Comparison of ENCODE assay signal across 1 cellular context in the genomic region with DNA sequence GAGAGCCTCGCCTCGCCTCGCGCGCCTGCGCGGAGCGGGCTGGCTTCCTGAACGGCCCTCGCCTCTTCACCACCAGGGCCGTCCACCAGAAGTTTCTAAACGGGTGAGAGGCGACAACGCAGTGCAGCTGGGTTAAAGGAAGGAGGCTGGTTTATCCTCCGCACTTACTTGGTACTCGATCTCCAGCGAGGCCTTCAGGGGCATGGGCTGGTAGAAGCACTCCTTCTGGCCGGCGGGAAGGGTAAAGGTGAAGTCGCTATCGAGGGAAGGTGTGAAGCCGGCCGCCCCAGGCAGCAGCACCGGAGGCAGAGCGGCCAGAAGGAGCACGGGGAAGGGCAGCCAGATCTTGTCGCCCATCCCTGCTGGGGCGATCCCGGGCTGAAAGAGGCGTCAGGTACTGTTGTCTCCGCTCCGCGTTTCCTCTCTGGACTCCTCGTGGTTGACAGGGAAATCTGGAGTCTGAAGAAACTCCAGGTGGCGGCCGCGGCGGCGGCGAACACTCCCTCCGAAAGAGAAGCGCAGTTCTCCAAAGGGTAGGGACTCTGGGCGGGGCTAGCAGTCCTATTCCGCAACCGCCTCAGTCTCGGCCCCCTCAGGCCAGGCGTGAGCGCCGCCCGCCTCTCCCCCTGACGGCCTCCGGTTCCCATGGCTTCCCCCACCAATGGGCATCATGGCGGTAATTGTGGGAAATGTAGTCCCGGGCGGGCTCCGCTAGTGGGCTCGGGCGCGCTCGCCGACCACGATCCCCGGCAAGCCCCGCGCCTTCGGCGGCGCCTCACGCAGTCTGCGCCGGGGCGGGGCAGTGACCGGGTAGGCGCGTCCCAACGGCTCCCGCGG.
A peak's percentile ranks its signal among the peaks of the same experiment; 100 is the strongest.
TF ChIP-seq lines count a peak whose summit lies in the region.

Gene TMED5, minus strand, starts transcription at position 528 of the 837 bp plus-strand sequence. Its CDS starts 171 bp downstream, at position 357.

TF ChIP-seq in K562, 482 proteins besides CTCF, POLR2A, EP300 and RAD21 (continued from another document and continues in another):
- TF ChIP-seq AFF4 (CRISPR knock-in tag; IDR thresholded peaks at IDR 0.05): peak; percentile 91
- TF ChIP-seq PKNOX1 (IDR thresholded peaks at IDR 0.05): no peak
- TF ChIP-seq POLR3A (IDR thresholded peaks at IDR 0.05; ENCODE audit: borderline replicate concordance, extremely low read depth, insufficient read depth, insufficient read length): no peak
- TF ChIP-seq TFAP4 (CRISPR knock-in tag; IDR thresholded peaks at IDR 0.05; ENCODE audit: borderline replicate concordance): peak; percentile 83
- TF ChIP-seq CREBBP (IDR thresholded peaks at IDR 0.05; ENCODE audit: low read depth, low read length): no peak
- TF ChIP-seq ZNF239 (CRISPR knock-in tag; IDR thresholded peaks at IDR 0.05): no peak
- TF ChIP-seq GTF2F1 (IDR thresholded peaks at IDR 0.05; ENCODE audit: low read depth, low read length): no peak
- peak; percentile 72; the same call in 1 of the 2 replicates for TF ChIP-seq GABPB1 (CRISPR knock-in tag; IDR thresholded peaks at IDR 0.05)
- TF ChIP-seq WHSC1 (IDR thresholded peaks at IDR 0.05; ENCODE audit: low read length): no peak
- TF ChIP-seq NFIX (CRISPR knock-in tag; IDR thresholded peaks at IDR 0.05; ENCODE audit: low read depth): no peak
- TF ChIP-seq PHB (CRISPR knock-in tag; IDR thresholded peaks at IDR 0.05): no peak
- peak; percentile 71; the same call in 1 of the 2 replicates for TF ChIP-seq E2F1 (CRISPR knock-in tag; IDR thresholded peaks at IDR 0.05)
- no peak for TF ChIP-seq TCF3 (CRISPR knock-in tag; IDR thresholded peaks at IDR 0.05)
- TF ChIP-seq, protein P1, sequence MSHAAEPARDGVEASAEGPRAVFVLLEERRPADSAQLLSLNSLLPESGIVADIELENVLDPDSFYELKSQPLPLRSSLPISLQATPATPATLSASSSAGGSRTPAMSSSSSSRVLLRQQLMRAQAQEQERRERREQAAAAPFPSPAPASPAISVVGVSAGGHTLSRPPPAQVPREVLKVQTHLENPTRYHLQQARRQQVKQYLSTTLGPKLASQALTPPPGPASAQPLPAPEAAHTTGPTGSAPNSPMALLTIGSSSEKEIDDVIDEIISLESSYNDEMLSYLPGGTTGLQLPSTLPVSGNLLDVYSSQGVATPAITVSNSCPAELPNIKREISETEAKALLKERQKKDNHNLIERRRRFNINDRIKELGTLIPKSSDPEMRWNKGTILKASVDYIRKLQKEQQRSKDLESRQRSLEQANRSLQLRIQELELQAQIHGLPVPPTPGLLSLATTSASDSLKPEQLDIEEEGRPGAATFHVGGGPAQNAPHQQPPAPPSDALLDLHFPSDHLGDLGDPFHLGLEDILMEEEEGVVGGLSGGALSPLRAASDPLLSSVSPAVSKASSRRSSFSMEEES (CRISPR knock-in tag; IDR thresholded peaks at IDR 0.05): no peak
- peak; percentile 90 for TF ChIP-seq CREB1 (IDR thresholded peaks at IDR 0.05)
- peak; percentile 86 for TF ChIP-seq CREB1 (CRISPR knock-in tag; IDR thresholded peaks at IDR 0.05)
- no peak for TF ChIP-seq MCM5 (IDR thresholded peaks at IDR 0.05; ENCODE audit: low read depth)
- TF ChIP-seq BHLHE40 (IDR thresholded peaks at IDR 0.05; ENCODE audit: low read length): peak; percentile 48; the same call in 1 of the 2 replicates
- TF ChIP-seq, protein P2, sequence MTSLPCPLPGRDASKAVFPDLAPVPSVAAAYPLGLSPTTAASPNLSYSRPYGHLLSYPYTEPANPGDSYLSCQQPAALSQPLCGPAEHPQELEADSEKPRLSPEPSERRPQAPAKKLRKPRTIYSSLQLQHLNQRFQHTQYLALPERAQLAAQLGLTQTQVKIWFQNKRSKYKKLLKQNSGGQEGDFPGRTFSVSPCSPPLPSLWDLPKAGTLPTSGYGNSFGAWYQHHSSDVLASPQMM (CRISPR knock-in tag; IDR thresholded peaks at IDR 0.05): no peak
- TF ChIP-seq ZNF146 (CRISPR knock-in tag; IDR thresholded peaks at IDR 0.05; ENCODE audit: unreplicated experiment): no peak
- TF ChIP-seq FOS (IDR thresholded peaks at IDR 0.05; ENCODE audit: extremely low read depth, insufficient read length): no peak
- TF ChIP-seq MEIS2 (IDR thresholded peaks at IDR 0.05; ENCODE audit: partially characterized antibody): peak; percentile 1
- peak; percentile 30; the same call in 1 of the 2 replicates for TF ChIP-seq TRIM28 (IDR thresholded peaks at IDR 0.05)
- TF ChIP-seq TAL1 (IDR thresholded peaks at IDR 0.05): no peak
- TF ChIP-seq ZNF551 (CRISPR knock-in tag; IDR thresholded peaks at IDR 0.05): no peak
- no peak for TF ChIP-seq SMARCA5 (IDR thresholded peaks at IDR 0.05)
- TF ChIP-seq HEY1 (CRISPR knock-in tag; IDR thresholded peaks at IDR 0.05; ENCODE audit: borderline replicate concordance): no peak
- TF ChIP-seq ZBTB12 (CRISPR knock-in tag; IDR thresholded peaks at IDR 0.05): peak; percentile 75
- no peak for TF ChIP-seq MAFG (tag; conservative IDR thresholded peaks at IDR 0.05)
- TF ChIP-seq RUNX1 (IDR thresholded peaks at IDR 0.05; ENCODE audit: low read depth): no peak
- no peak for TF ChIP-seq SMARCB1 (IDR thresholded peaks at IDR 0.05; ENCODE audit: insufficient read length, low read depth)
- TF ChIP-seq MBD1 (CRISPR knock-in tag; IDR thresholded peaks at IDR 0.05): no peak
- peak; percentile 68 for TF ChIP-seq RBM22 (IDR thresholded peaks at IDR 0.05; ENCODE audit: low read depth, low read length, poor library complexity, severe bottlenecking)
- TF ChIP-seq, protein P3, sequence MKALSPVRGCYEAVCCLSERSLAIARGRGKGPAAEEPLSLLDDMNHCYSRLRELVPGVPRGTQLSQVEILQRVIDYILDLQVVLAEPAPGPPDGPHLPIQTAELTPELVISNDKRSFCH (CRISPR knock-in tag; IDR thresholded peaks at IDR 0.05): no peak
- TF ChIP-seq, protein P3 (tag; IDR thresholded peaks at IDR 0.05): peak; percentile 49; the same call in 1 of the 2 replicates
- TF ChIP-seq IFI16 (CRISPR knock-in tag; IDR thresholded peaks at IDR 0.05): no peak
- no peak for TF ChIP-seq HMG20B (CRISPR knock-in tag; IDR thresholded peaks at IDR 0.05)
- no peak for TF ChIP-seq FOXM1 (IDR thresholded peaks at IDR 0.05; ENCODE audit: low read depth)
- no peak for TF ChIP-seq FOXM1 (CRISPR knock-in tag; IDR thresholded peaks at IDR 0.05; ENCODE audit: low read depth)
- TF ChIP-seq, protein P4, sequence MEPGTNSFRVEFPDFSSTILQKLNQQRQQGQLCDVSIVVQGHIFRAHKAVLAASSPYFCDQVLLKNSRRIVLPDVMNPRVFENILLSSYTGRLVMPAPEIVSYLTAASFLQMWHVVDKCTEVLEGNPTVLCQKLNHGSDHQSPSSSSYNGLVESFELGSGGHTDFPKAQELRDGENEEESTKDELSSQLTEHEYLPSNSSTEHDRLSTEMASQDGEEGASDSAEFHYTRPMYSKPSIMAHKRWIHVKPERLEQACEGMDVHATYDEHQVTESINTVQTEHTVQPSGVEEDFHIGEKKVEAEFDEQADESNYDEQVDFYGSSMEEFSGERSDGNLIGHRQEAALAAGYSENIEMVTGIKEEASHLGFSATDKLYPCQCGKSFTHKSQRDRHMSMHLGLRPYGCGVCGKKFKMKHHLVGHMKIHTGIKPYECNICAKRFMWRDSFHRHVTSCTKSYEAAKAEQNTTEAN (CRISPR knock-in tag; IDR thresholded peaks at IDR 0.05): peak; percentile 79; the same call in 1 of the 2 replicates
- TF ChIP-seq, protein P5, sequence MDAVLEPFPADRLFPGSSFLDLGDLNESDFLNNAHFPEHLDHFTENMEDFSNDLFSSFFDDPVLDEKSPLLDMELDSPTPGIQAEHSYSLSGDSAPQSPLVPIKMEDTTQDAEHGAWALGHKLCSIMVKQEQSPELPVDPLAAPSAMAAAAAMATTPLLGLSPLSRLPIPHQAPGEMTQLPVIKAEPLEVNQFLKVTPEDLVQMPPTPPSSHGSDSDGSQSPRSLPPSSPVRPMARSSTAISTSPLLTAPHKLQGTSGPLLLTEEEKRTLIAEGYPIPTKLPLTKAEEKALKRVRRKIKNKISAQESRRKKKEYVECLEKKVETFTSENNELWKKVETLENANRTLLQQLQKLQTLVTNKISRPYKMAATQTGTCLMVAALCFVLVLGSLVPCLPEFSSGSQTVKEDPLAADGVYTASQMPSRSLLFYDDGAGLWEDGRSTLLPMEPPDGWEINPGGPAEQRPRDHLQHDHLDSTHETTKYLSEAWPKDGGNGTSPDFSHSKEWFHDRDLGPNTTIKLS (IDR thresholded peaks at IDR 0.05; ENCODE audit: borderline replicate concordance, low read depth): peak; percentile 64; the same call in 1 of the 2 replicates
- TF ChIP-seq ARHGAP35 (IDR thresholded peaks at IDR 0.05; ENCODE audit: partially characterized antibody): no peak
- TF ChIP-seq TEAD1 (CRISPR knock-in tag; IDR thresholded peaks at IDR 0.05): no peak; a peak in 1 of 4 replicates
- TF ChIP-seq SAFB2 (IDR thresholded peaks at IDR 0.05; ENCODE audit: borderline replicate concordance, low read depth, low read length, severe bottlenecking): no peak
- TF ChIP-seq ARID1B (IDR thresholded peaks at IDR 0.05): no peak
